19 cellular contexts compared by ENCODE assay signal in genomic region chr20:62989201-62989601, GRCh38. TPM values are rescaled to one million over a fixed set of nuclear protein-coding genes. Genes with fewer than 3 reads are reported as not detected.
DNase-seq lines count a peak whose midpoint lies in the region; ATAC-seq and TF ChIP-seq lines count a peak whose summit lies in the region.
"Had no signal": no experiment of that assay in that cellular context is flagged by ENCODE, and none has a peak within 500 bp of the region (broad histone marks: within the 10 kb centered on the region; RNA-seq: fewer than 3 reads in every experiment).

No MANE protein-coding gene starts in this region.

- H3K27ac ChIP-seq in duodenal mucosa (ENCODE audit: low read depth, low read length) (no peak overlapping the region), thymus (ENCODE audit: low read depth) (no peak overlapping the region)
- H3K27ac ChIP-seq: C4-2B, right atrium auricular region had no signal

- H3K9me3 Mint-ChIP-seq in T-cell: no peaks in the 10 kb centered on the region

- TF ChIP-seq CTCF in GM13976 (IDR thresholded peaks at IDR 0.05; ENCODE audit: borderline replicate concordance, control extremely low read depth, extremely low read depth, insufficient read depth, missing control alignments): no peak

- CTCF ChIA-PET in T-cell (lab: Charles Lee): no interaction called here

- H3K36me3 Mint-ChIP-seq in T-cell: no peaks in the 10 kb centered on the region

- H3K27ac Mint-ChIP-seq in T-cell: no peak overlapping the region

- DNase-seq in stimulated activated CD4-positive, alpha-beta T cell treated with anti-CD3 and anti-CD28 coated beads, Interleukin-4, amount 100 ng/mL, for 24 hours: peak; percentile 12
- no peak for DNase-seq in stimulated activated CD4-positive, alpha-beta T cell treated with anti-CD3 and anti-CD28 coated beads, Interleukin-2, amount 100 ng/mL, for 48 hours
- no peak for DNase-seq in T-cell
- DNase-seq in GM13976 (ENCODE audit: low spot score): no peak
- DNase-seq: effector CD4-positive, alpha-beta T cell; GDM1; HCEC 1CT; islet precursor cell; NCI-H187 treated with DMSO at 0.1 percent for 48 hours; NCI-H82; substantia nigra had no signal

- H3K4me3 ChIP-seq in duodenal mucosa (ENCODE audit: low read depth in 1 of 2, low read length in 2 of 2) (peak overlapping the region; percentile 35 to 45), thymus (ENCODE audit: low read length) (peak overlapping the region; percentile 44)
- H3K4me3 ChIP-seq: right atrium auricular region had no signal

- WGBS in thymus: 30% methylated on average over 11 of the region's 11 CpGs

- POLR2A ChIA-PET in T-cell (lab: Charles Lee): no interaction called here

- H3K4me1 ChIP-seq in duodenal mucosa (ENCODE audit: control insufficient read depth in 1 of 2, insufficient read depth in 2 of 2, low read length in 2 of 2) (no peaks in the 10 kb centered on the region), thymus (ENCODE audit: control insufficient read depth, insufficient read depth, low read length) (peaks cover 14% of the 10 kb centered on the region)
- H3K4me1 ChIP-seq: right atrium auricular region had no signal

- H3K27me3 ChIP-seq in duodenal mucosa (ENCODE audit: control insufficient read depth in 1 of 2, insufficient read depth in 2 of 2, low read length in 2 of 2) (peaks cover 10 to 22% of the 10 kb centered on the region in 2 donors), thymus (ENCODE audit: control insufficient read depth, insufficient read depth) (no peaks in the 10 kb centered on the region)
- H3K27me3 ChIP-seq: right atrium auricular region had no signal

- peak in 3 of 4 experiments; percentile 37 to 69 (median 45) for ATAC-seq in T-cell (replicated peaks in 1 of 4)
- no peak for ATAC-seq in HG02798 (IDR thresholded peaks at IDR 0.05; ENCODE audit: poor library complexity, unreplicated experiment)
- ATAC-seq in GM19324 (IDR thresholded peaks at IDR 0.05; ENCODE audit: low FRiP score, unreplicated experiment): no peak

- H3K9me3 ChIP-seq in duodenal mucosa (ENCODE audit: control insufficient read depth in 1 of 2, low read length in 2 of 2) (no peaks in the 10 kb centered on the region), thymus (ENCODE audit: control insufficient read depth) (no peaks in the 10 kb centered on the region)
- H3K9me3 ChIP-seq: right atrium auricular region had no signal

- H3K36me3 ChIP-seq in duodenal mucosa (ENCODE audit: control insufficient read depth in 1 of 2, insufficient read depth in 2 of 2, low read length in 2 of 2): no peaks in the 10 kb centered on the region
- H3K36me3 ChIP-seq in thymus (ENCODE audit: control insufficient read depth, insufficient read depth): no peaks in the 10 kb centered on the region
- H3K36me3 ChIP-seq: right atrium auricular region had no signal

- H3K9ac ChIP-seq in duodenal mucosa (ENCODE audit: low read depth in 1 of 2, low read length in 2 of 2): no peak overlapping the region

- H3K4me1 Mint-ChIP-seq in T-cell: peaks cover 3 to 11% (median 9%) of the 10 kb centered on the region in 3 donors

- peak overlapping the region; percentile 61 to 76 (median 72) for H3K4me3 Mint-ChIP-seq in T-cell

- in situ Hi-C loops in GM13976 (cut with MboI; ENCODE audit: low sequenced_read_pairs, unreplicated experiment): no loop called here

- H3K27me3 Mint-ChIP-seq in T-cell: peaks cover 0 to 14% of the 10 kb centered on the region in 2 donors

RNA-seq across cellular contexts. Expression of gene BHLHE23, which starts 17.6 kb away (rescaled TPM):
- not detected for total RNA-seq in T-cell
- polyA plus RNA-seq in thymus: 0.37 TPM
- total RNA-seq: astrocyte, frontal cortex, right atrium auricular region had no signal

RNA-seq across cellular contexts. Expression of gene SLC17A9, which starts 36.7 kb away (rescaled TPM):
- total RNA-seq in T-cell: 1 to 10 TPM; 5.3 to 8.8 (median 8.3) TPM
- 10.0 TPM for polyA plus RNA-seq in thymus

RNA-seq across cellular contexts. Expression of gene GID8, which starts 51.3 kb away (rescaled TPM):
- total RNA-seq in T-cell: 10 to 100 TPM; 33.1 to 43.4 (median 41.2) TPM
- polyA plus RNA-seq in thymus: 24.0 TPM

Comparison
In these comparisons a context has a peak if more than half of its experiments do, and no peak if none do; other contexts are left out.
1. ATAC-seq: peak in T-cell (3 of 4); none in HG02798 (single experiment) and GM19324 (single experiment).